ENCODE assay signal across 2 cellular contexts in genomic region chr3:170040283-170040907, GRCh38.
TF ChIP-seq lines count a peak whose summit lies in the region.

No MANE protein-coding gene starts in this region.

TF ChIP-seq in HEK293, 187 proteins besides CTCF, POLR2A, EP300 and RAD21:
- TF ChIP-seq PRDM6 (tag by site-specific recombination; IDR thresholded peaks at IDR 0.05): 0 out of 2 replicates have a peak, but pooled peaks have one; percentile 37
- TF ChIP-seq ZNF501 (tag by site-specific recombination; IDR thresholded peaks at IDR 0.05): no peak
TF ChIP-seq in HEK293: peak in this region for 1.

TF ChIP-seq in GM12878, 131 proteins besides CTCF, POLR2A, EP300 and RAD21 (continued from another document):
- TF ChIP-seq ZBTB11 (CRISPR knock-in tag; IDR thresholded peaks at IDR 0.05): no peak
- TF ChIP-seq SKIL (IDR thresholded peaks at IDR 0.05; ENCODE audit: low read depth, poor library complexity, severe bottlenecking): no peak
- no peak for TF ChIP-seq IRF4 (IDR thresholded peaks at IDR 0.05; ENCODE audit: low read depth, low read length)
- TF ChIP-seq MEF2B (IDR thresholded peaks at IDR 0.05; ENCODE audit: partially characterized antibody, poor library complexity, severe bottlenecking): no peak
- no peak for TF ChIP-seq NBN (IDR thresholded peaks at IDR 0.05)
- TF ChIP-seq USF1 (IDR thresholded peaks at IDR 0.05; ENCODE audit: borderline replicate concordance, extremely low read length, insufficient read depth, low read depth, low read length): no peak
